8 cellular contexts compared by ENCODE assay signal in genomic region chr17:57832711-57833596, GRCh38. TPM values are rescaled to one million over a fixed set of nuclear protein-coding genes. Genes with fewer than 3 reads are reported as not detected.
DNase-seq lines count a peak whose midpoint lies in the region; ATAC-seq and TF ChIP-seq lines count a peak whose summit lies in the region.

No MANE protein-coding gene starts in this region.

- H3K9me3 ChIP-seq in mononuclear cell (ENCODE audit: low read depth, low read length), result no peaks in the 10 kb centered on the region

- DNase-seq in Caki2 (ENCODE audit: low read depth) (peak; percentile 46), HT-29 (ENCODE audit: low spot score) (peak; percentile 59), NOMO-1 treated with dmso at 0.1 percent for 144 hours (lab: John Stamatoyannopoulos, UW; ENCODE audit: unreplicated experiment) (peak; percentile 76), erythroblast (lab: John Stamatoyannopoulos, UW) (peak; percentile 72 to 83)
- DNase-seq in activated CD8-positive, alpha-beta memory T cell treated with anti-CD3 and anti-CD28 coated beads, Interleukin-2, amount 50 U/mL, for 48 hours, result peak; percentile 83
- DNase-seq in stimulated activated CD8-positive, alpha-beta memory T cell treated with anti-CD3 and anti-CD28 coated beads, Interleukin-15, amount 100 ng/mL, for 48 hours (ENCODE audit: low read depth in 2 of 2), result peak; percentile 26 to 32

- H3K27me3 ChIP-seq in mononuclear cell (ENCODE audit: insufficient read depth, low read length), result no peaks in the 10 kb centered on the region

- no peak for ATAC-seq in GM18858 (IDR thresholded peaks at IDR 0.05; ENCODE audit: unreplicated experiment)

- no peak for TF ChIP-seq POLR2A in erythroblast (IDR thresholded peaks at IDR 0.05; ENCODE audit: low read length)

- peaks cover 14% of the 10 kb centered on the region for H3K4me1 ChIP-seq in mononuclear cell (ENCODE audit: insufficient read depth, low read length)

- in situ Hi-C loops in Caki2 (cut with HindIII; ENCODE audit: low pct_unique_long_range_greater_than_20kb, low sequenced_read_pairs), result no loop called here

- H3K4me3 ChIP-seq in mononuclear cell (ENCODE audit: low read length), result peak overlapping the region; percentile 30

RNA-seq across cellular contexts. Expression of gene MRPS23, which starts 16.9 kb away (rescaled TPM):
- 57.0 and 71.5 TPM in 2 replicates for total RNA-seq in Caki2 (2014; rRNA removed; shearing (Covaris generic); ENCODE audit: low replicate concordance)
- 39.9 and 52.7 TPM in 2 replicates for total RNA-seq in HT-29 (2014; rRNA removed; shearing (Covaris generic))
- 12.3 TPM for total RNA-seq in mononuclear cell

Comparison
In these comparisons a context has a peak if more than half of its experiments do, and no peak if none do; other contexts are left out.
1. DNase-seq: peak in every context shown above with its lines; median percentile 83 in activated CD8-positive, alpha-beta memory T cell treated with anti-CD3 and anti-CD28 coated beads, Interleukin-2, amount 50 U/mL, for 48 hours; 78 in erythroblast; 76 in NOMO-1 treated with dmso at 0.1 percent for 144 hours; 59 in HT-29; 46 in Caki2; 29 in stimulated activated CD8-positive, alpha-beta memory T cell treated with anti-CD3 and anti-CD28 coated beads, Interleukin-15, amount 100 ng/mL, for 48 hours.